10 cellular contexts compared by ENCODE assay signal in genomic region chr5:93162201-93162654, GRCh38.
A peak's percentile ranks its signal among the peaks of the same experiment; 100 is the strongest.
DNase-seq lines count a peak whose midpoint lies in the region; ATAC-seq, FAIRE-seq and TF ChIP-seq lines count a peak whose summit lies in the region.
"Had no signal": no experiment of that assay in that cellular context is flagged by ENCODE, and none has a peak within 500 bp of the region (broad histone marks: within the 10 kb centered on the region; RNA-seq: fewer than 3 reads in every experiment).

No MANE protein-coding gene starts in this region.

- no peak for FAIRE-seq in HTR-8/SVneo (lab: Jason Lieb, UNC)

- no peak for ATAC-seq in HG02970 (IDR thresholded peaks at IDR 0.05; ENCODE audit: low FRiP score, unreplicated experiment)
- ATAC-seq: Right ventricle myocardium inferior had no signal

- DNase-seq in HTR-8/SVneo (ENCODE audit: insufficient read length, low spot score) (peak; percentile 12), adrenal gland (no peak), iPS-NIHi11 (ENCODE audit: low spot score) (peak; percentile 13), stomach (no peak), T-helper 2 cell (no peak), DMS79 (lab: John Stamatoyannopoulos, UW) (no peak)
- DNase-seq: erythroblast had no signal

- H3K36me3 ChIP-seq in adrenal gland (replicated peaks in 1 of 2) (no peaks in the 10 kb centered on the region), stomach (no peaks in the 10 kb centered on the region)
- H3K36me3 ChIP-seq: neutrophil had no signal

- no peak for TF ChIP-seq EP300 in stomach (IDR thresholded peaks at IDR 0.05)

- H3K9me3 ChIP-seq in adrenal gland (replicated peaks in 1 of 3) (no peaks in the 10 kb centered on the region), stomach (no peaks in the 10 kb centered on the region)
- H3K9me3 ChIP-seq: neutrophil had no signal

- TF ChIP-seq POLR2A in adrenal gland (IDR thresholded peaks at IDR 0.05) (no peak), stomach (IDR thresholded peaks at IDR 0.05) (no peak)

- TF ChIP-seq CTCF in adrenal gland (IDR thresholded peaks at IDR 0.05) (no peak), stomach (IDR thresholded peaks at IDR 0.05) (no peak)

- H3K27me3 ChIP-seq in adrenal gland (no peaks in the 10 kb centered on the region), stomach (no peaks in the 10 kb centered on the region)
- H3K27me3 ChIP-seq: neutrophil had no signal

- H3K4me1 ChIP-seq in adrenal gland (replicated peaks in 1 of 2) (peaks cover 0 to 18% of the 10 kb centered on the region in 2 donors), stomach (peaks cover 0 to 35% (median 8%) of the 10 kb centered on the region in 4 donors)

- peak overlapping the region in 3 of 5 donors; percentile 24 to 71 (median 60) for H3K27ac ChIP-seq in adrenal gland
- H3K27ac ChIP-seq in stomach, result peak overlapping the region in 3 of 5 donors; percentile 46 to 60 (median 52)
- H3K27ac ChIP-seq: neutrophil had no signal

- intact Hi-C loops in adrenal gland (cut with DNase I) (no loop called here), stomach (cut with DNase I; ENCODE audit: low total_unique reads) (no loop called here)

- 70 to 78% (median 74%) methylated on average over 1 of the region's 1 CpG for WGBS in adrenal gland, 4 donors
- 58 to 92% (median 76%) methylated on average over 1 of the region's 1 CpG for WGBS in stomach, 5 donors

- no peak overlapping the region for H3K4me3 ChIP-seq in adrenal gland
- no peak overlapping the region for H3K4me3 ChIP-seq in stomach

Comparison
In these comparisons a context has a peak if more than half of its experiments do, and no peak if none do; other contexts are left out.
1. DNase-seq: peak in HTR-8/SVneo (single experiment) and iPS-NIHi11 (single experiment); none in adrenal gland (0 of 7), stomach (single experiment), T-helper 2 cell (0 of 5) and DMS79 (single experiment).